ENCODE assay signal across 2 cellular contexts in the genomic region with DNA sequence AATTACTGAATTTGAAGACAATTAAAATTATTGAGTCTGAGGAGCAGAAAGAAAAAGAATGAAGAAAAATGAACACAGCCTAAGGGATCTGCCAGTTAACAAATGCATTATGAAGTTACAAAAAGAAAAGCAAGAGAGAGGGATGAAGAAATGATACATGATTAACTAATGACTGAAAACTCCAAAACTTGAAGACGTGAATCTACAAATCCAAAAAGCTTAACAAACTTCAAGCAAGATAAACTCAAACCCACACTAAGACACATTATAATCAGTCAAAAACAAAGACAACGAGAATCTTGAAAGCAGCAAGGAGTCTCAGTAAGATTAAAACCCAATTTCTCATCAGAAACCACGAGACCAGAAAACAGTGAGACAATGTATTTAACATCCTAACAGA.
TF ChIP-seq lines count a peak whose summit lies in the region.

No MANE protein-coding gene starts in this region.

TF ChIP-seq in GM23338, 12 proteins besides CTCF, POLR2A, EP300 and RAD21 (continued from another document):
- TF ChIP-seq, protein P1, sequence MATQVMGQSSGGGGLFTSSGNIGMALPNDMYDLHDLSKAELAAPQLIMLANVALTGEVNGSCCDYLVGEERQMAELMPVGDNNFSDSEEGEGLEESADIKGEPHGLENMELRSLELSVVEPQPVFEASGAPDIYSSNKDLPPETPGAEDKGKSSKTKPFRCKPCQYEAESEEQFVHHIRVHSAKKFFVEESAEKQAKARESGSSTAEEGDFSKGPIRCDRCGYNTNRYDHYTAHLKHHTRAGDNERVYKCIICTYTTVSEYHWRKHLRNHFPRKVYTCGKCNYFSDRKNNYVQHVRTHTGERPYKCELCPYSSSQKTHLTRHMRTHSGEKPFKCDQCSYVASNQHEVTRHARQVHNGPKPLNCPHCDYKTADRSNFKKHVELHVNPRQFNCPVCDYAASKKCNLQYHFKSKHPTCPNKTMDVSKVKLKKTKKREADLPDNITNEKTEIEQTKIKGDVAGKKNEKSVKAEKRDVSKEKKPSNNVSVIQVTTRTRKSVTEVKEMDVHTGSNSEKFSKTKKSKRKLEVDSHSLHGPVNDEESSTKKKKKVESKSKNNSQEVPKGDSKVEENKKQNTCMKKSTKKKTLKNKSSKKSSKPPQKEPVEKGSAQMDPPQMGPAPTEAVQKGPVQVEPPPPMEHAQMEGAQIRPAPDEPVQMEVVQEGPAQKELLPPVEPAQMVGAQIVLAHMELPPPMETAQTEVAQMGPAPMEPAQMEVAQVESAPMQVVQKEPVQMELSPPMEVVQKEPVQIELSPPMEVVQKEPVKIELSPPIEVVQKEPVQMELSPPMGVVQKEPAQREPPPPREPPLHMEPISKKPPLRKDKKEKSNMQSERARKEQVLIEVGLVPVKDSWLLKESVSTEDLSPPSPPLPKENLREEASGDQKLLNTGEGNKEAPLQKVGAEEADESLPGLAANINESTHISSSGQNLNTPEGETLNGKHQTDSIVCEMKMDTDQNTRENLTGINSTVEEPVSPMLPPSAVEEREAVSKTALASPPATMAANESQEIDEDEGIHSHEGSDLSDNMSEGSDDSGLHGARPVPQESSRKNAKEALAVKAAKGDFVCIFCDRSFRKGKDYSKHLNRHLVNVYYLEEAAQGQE (IDR thresholded peaks at IDR 0.05; ENCODE audit: unreplicated experiment), result no peak
- TF ChIP-seq ZNF331 (CRISPR knock-in tag; IDR thresholded peaks at IDR 0.05; ENCODE audit: low read depth), result no peak
- TF ChIP-seq EZH2 (IDR thresholded peaks at IDR 0.05; ENCODE audit: low read depth, unreplicated experiment), result no peak
- no peak for TF ChIP-seq JUNB (IDR thresholded peaks at IDR 0.05; ENCODE audit: unreplicated experiment)
- TF ChIP-seq NANOG (IDR thresholded peaks at IDR 0.05; ENCODE audit: borderline replicate concordance), result no peak
- TF ChIP-seq, protein P2, sequence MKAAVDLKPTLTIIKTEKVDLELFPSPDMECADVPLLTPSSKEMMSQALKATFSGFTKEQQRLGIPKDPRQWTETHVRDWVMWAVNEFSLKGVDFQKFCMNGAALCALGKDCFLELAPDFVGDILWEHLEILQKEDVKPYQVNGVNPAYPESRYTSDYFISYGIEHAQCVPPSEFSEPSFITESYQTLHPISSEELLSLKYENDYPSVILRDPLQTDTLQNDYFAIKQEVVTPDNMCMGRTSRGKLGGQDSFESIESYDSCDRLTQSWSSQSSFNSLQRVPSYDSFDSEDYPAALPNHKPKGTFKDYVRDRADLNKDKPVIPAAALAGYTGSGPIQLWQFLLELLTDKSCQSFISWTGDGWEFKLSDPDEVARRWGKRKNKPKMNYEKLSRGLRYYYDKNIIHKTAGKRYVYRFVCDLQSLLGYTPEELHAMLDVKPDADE (IDR thresholded peaks at IDR 0.05), result no peak
- TF ChIP-seq CREB1 (CRISPR knock-in tag; IDR thresholded peaks at IDR 0.05; ENCODE audit: low read depth), result no peak
- TF ChIP-seq STAT1 (IDR thresholded peaks at IDR 0.05; ENCODE audit: unreplicated experiment), result no peak
- TF ChIP-seq, protein P3, sequence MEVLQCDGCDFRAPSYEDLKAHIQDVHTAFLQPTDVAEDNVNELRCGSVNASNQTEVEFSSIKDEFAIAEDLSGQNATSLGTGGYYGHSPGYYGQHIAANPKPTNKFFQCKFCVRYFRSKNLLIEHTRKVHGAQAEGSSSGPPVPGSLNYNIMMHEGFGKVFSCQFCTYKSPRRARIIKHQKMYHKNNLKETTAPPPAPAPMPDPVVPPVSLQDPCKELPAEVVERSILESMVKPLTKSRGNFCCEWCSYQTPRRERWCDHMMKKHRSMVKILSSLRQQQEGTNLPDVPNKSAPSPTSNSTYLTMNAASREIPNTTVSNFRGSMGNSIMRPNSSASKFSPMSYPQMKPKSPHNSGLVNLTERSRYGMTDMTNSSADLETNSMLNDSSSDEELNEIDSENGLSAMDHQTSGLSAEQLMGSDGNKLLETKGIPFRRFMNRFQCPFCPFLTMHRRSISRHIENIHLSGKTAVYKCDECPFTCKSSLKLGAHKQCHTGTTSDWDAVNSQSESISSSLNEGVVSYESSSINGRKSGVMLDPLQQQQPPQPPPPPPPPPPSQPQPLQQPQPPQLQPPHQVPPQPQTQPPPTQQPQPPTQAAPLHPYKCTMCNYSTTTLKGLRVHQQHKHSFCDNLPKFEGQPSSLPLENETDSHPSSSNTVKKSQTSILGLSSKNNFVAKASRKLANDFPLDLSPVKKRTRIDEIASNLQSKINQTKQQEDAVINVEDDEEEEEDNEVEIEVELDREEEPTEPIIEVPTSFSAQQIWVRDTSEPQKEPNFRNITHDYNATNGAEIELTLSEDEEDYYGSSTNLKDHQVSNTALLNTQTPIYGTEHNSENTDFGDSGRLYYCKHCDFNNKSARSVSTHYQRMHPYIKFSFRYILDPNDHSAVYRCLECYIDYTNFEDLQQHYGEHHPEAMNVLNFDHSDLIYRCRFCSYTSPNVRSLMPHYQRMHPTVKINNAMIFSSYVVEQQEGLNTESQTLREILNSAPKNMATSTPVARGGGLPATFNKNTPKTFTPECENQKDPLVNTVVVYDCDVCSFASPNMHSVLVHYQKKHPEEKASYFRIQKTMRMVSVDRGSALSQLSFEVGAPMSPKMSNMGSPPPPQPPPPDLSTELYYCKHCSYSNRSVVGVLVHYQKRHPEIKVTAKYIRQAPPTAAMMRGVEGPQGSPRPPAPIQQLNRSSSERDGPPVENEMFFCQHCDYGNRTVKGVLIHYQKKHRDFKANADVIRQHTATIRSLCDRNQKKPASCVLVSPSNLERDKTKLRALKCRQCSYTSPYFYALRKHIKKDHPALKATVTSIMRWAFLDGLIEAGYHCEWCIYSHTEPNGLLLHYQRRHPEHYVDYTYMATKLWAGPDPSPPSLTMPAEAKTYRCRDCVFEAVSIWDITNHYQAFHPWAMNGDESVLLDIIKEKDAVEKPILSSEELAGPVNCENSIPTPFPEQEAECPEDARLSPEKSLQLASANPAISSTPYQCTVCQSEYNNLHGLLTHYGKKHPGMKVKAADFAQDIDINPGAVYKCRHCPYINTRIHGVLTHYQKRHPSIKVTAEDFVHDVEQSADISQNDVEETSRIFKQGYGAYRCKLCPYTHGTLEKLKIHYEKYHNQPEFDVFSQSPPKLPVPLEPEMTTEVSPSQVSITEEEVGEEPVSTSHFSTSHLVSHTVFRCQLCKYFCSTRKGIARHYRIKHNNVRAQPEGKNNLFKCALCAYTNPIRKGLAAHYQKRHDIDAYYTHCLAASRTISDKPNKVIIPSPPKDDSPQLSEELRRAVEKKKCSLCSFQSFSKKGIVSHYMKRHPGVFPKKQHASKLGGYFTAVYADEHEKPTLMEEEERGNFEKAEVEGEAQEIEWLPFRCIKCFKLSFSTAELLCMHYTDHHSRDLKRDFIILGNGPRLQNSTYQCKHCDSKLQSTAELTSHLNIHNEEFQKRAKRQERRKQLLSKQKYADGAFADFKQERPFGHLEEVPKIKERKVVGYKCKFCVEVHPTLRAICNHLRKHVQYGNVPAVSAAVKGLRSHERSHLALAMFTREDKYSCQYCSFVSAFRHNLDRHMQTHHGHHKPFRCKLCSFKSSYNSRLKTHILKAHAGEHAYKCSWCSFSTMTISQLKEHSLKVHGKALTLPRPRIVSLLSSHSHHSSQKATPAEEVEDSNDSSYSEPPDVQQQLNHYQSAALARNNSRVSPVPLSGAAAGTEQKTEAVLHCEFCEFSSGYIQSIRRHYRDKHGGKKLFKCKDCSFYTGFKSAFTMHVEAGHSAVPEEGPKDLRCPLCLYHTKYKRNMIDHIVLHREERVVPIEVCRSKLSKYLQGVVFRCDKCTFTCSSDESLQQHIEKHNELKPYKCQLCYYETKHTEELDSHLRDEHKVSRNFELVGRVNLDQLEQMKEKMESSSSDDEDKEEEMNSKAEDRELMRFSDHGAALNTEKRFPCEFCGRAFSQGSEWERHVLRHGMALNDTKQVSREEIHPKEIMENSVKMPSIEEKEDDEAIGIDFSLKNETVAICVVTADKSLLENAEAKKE (CRISPR knock-in tag; IDR thresholded peaks at IDR 0.05), result no peak
- no peak for TF ChIP-seq POLR2AphosphoS5 (IDR thresholded peaks at IDR 0.05; ENCODE audit: low read depth)

TF ChIP-seq in WTC11, 78 proteins besides CTCF, POLR2A, EP300 and RAD21 (continued from another document):
- no peak for TF ChIP-seq NR2C2 (CRISPR knock-in tag; IDR thresholded peaks at IDR 0.05)
- TF ChIP-seq, protein P4, sequence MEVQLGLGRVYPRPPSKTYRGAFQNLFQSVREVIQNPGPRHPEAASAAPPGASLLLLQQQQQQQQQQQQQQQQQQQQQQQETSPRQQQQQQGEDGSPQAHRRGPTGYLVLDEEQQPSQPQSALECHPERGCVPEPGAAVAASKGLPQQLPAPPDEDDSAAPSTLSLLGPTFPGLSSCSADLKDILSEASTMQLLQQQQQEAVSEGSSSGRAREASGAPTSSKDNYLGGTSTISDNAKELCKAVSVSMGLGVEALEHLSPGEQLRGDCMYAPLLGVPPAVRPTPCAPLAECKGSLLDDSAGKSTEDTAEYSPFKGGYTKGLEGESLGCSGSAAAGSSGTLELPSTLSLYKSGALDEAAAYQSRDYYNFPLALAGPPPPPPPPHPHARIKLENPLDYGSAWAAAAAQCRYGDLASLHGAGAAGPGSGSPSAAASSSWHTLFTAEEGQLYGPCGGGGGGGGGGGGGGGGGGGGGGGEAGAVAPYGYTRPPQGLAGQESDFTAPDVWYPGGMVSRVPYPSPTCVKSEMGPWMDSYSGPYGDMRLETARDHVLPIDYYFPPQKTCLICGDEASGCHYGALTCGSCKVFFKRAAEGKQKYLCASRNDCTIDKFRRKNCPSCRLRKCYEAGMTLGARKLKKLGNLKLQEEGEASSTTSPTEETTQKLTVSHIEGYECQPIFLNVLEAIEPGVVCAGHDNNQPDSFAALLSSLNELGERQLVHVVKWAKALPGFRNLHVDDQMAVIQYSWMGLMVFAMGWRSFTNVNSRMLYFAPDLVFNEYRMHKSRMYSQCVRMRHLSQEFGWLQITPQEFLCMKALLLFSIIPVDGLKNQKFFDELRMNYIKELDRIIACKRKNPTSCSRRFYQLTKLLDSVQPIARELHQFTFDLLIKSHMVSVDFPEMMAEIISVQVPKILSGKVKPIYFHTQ (CRISPR knock-in tag; IDR thresholded peaks at IDR 0.05), result no peak
- no peak for TF ChIP-seq SP1 (CRISPR knock-in tag; conservative IDR thresholded peaks at IDR 0.05)
